ENCODE assay signal across 9 cellular contexts in genomic region chr17:16442141-16442540, GRCh38. TPM values are rescaled to one million over a fixed set of nuclear protein-coding genes. Genes with fewer than 3 reads are reported as not detected.
DNase-seq lines count a peak whose midpoint lies in the region; ATAC-seq, FAIRE-seq and TF ChIP-seq lines count a peak whose summit lies in the region.
"Had no signal": no experiment of that assay in that cellular context is flagged by ENCODE, and none has a peak within 500 bp of the region (broad histone marks: within the 10 kb centered on the region; RNA-seq: fewer than 3 reads in every experiment).

No MANE protein-coding gene starts in this region.

- H3K9me3 ChIP-seq in cardiac muscle cell (ENCODE audit: low read depth) (no peaks in the 10 kb centered on the region), Panc1 (ENCODE audit: control insufficient read depth, insufficient read depth, low read depth, low read length) (no peaks in the 10 kb centered on the region), H1 (ENCODE audit: insufficient read depth in 2 of 2, low read depth in 1 of 2, low read length in 1 of 2) (no peaks in the 10 kb centered on the region), stomach (no peaks in the 10 kb centered on the region)
- H3K9me3 ChIP-seq: uterus had no signal

- H3K27me3 ChIP-seq in cardiac muscle cell (no peaks in the 10 kb centered on the region), Panc1 (ENCODE audit: control insufficient read depth, insufficient read depth, low read length) (no peaks in the 10 kb centered on the region), H1 (replicated peaks in 1 of 4; ENCODE audit: control insufficient read depth in 3 of 4, extremely low read depth in 1 of 4, insufficient read depth in 3 of 4, low read length in 3 of 4) (no peaks in the 10 kb centered on the region), stomach (no peaks in the 10 kb centered on the region)
- H3K27me3 ChIP-seq: uterus had no signal

- H3K4ac ChIP-seq in H1 (replicated peaks; ENCODE audit: insufficient read length, low read depth, low read length), result no peak overlapping the region

- H4K8ac ChIP-seq in H1 (ENCODE audit: extremely low read depth, insufficient read depth, low read length), result no peak overlapping the region

- FAIRE-seq in H1 (lab: Jason Lieb, UNC), result no peak

- no peak overlapping the region for H3K56ac ChIP-seq in H1 (replicated peaks; ENCODE audit: insufficient read length, low read depth, low read length)

- H3K9ac ChIP-seq in H1 (replicated peaks in 1 of 4; ENCODE audit: extremely low read depth in 1 of 4, low read depth in 3 of 4, low read length in 3 of 4), result peak overlapping the region in 1 of 4 experiments; percentile 30; a peak in 1 of 7 replicates

- peaks cover 4% of the 10 kb centered on the region; the same call in 1 of the 2 replicates for H3K79me1 ChIP-seq in H1 (ENCODE audit: low read depth, low read length)

- DNase-seq in cardiac muscle cell (ENCODE audit: low read depth in 1 of 2, low spot score in 1 of 2) (peak in 1 of 2 donors; percentile 94), left ventricle myocardium superior (no peak), Panc1 (ENCODE audit: low read depth, low spot score) (no peak), H1 (ENCODE audit: low read depth in 1 of 2, low spot score in 2 of 2) (no peak), stomach (no peak), NCI-H774 (lab: John Stamatoyannopoulos, UW) (no peak), NCI-H1436 (lab: John Stamatoyannopoulos, UW) (no peak)
- DNase-seq: uterus had no signal

- no peak overlapping the region for H2BK120ac ChIP-seq in H1 (replicated peaks; ENCODE audit: low read depth, low read length)

- no peak overlapping the region for H2BK20ac ChIP-seq in H1 (ENCODE audit: low read length)

- H3K4me1 ChIP-seq in cardiac muscle cell (ENCODE audit: low read depth) (peaks cover 23% of the 10 kb centered on the region), Panc1 (ENCODE audit: control insufficient read depth, insufficient read depth, low read length) (peaks cover 31% of the 10 kb centered on the region), H1 (replicated peaks in 1 of 4; ENCODE audit: control insufficient read depth in 3 of 4, insufficient read depth in 4 of 4, low read length in 3 of 4) (peaks cover 2 to 21% (median 12%) of the 10 kb centered on the region in 4 experiments; a peak in 5 of 7 replicates), stomach (peaks cover 38 to 73% (median 61%) of the 10 kb centered on the region in 4 donors)

- TF ChIP-seq CTCF in cardiac muscle cell (IDR thresholded peaks at IDR 0.05; ENCODE audit: low read depth, low read length) (no peak), Panc1 (IDR thresholded peaks at IDR 0.05) (no peak), H1 (IDR thresholded peaks at IDR 0.05; ENCODE audit: control extremely low read depth in 1 of 3, insufficient read depth in 1 of 3, low read depth in 1 of 3, low read length in 3 of 3) (no peak), stomach (IDR thresholded peaks at IDR 0.05) (no peak)

- peaks cover 5 to 26% of the 10 kb centered on the region in 2 experiments for H4K20me1 ChIP-seq in H1 (replicated peaks in 1 of 2; ENCODE audit: control insufficient read depth in 1 of 2, insufficient read depth in 2 of 2, low read length in 2 of 2)

- H3K14ac ChIP-seq in H1 (ENCODE audit: insufficient read length), result no peak overlapping the region

- H3K23ac ChIP-seq in H1 (ENCODE audit: insufficient read length), result no peak overlapping the region

- H3K4me3 ChIP-seq in cardiac muscle cell (no peak overlapping the region), Panc1 (ENCODE audit: low read depth in 2 of 2, low read length in 2 of 2) (no peak overlapping the region; a peak in 1 of 4 replicates), H1 (ENCODE audit: extremely low read depth in 1 of 4, insufficient read depth in 2 of 4, low read depth in 3 of 4, low read length in 4 of 4) (peak overlapping the region in 1 of 4 experiments; percentile 95; a peak in 1 of 8 replicates), stomach (peak overlapping the region in 2 of 4 donors; percentile 93 to 96)
- H3K4me3 ChIP-seq: uterus had no signal

- H3K27ac ChIP-seq in cardiac muscle cell (peak overlapping the region; percentile 81), Panc1 (ENCODE audit: low read length) (peak overlapping the region; percentile 70), H1 (ENCODE audit: low read depth, low read length) (peak overlapping the region; percentile 2; the same call in 1 of the 2 replicates), stomach (peak overlapping the region in 3 of 5 donors; percentile 42 to 93 (median 92))
- H3K27ac ChIP-seq: uterus had no signal

- H2BK12ac ChIP-seq in H1 (ENCODE audit: low read depth, low read length), result no peak overlapping the region

- POLR2A ChIA-PET in Panc1 (lab: Charles Lee) (no interaction called here), H1 (lab: Charles Lee; ENCODE audit: partially characterized antibody) (interaction anchor here (0.6 to 9.3 kb wide), 20 partner anchors 13 to 147 kb away, joined by 3 to 204 read pairs (median 4); partner anchors contain the start of genes CENPV, TRPV2 and UBB)

- peaks cover 14% of the 10 kb centered on the region for H3K23me2 ChIP-seq in H1 (ENCODE audit: low read depth, low read length)

- H3K79me2 ChIP-seq in H1 (ENCODE audit: control insufficient read depth in 1 of 2, insufficient read depth in 2 of 2, low read length in 2 of 2), result peaks cover 3 to 17% of the 10 kb centered on the region in 2 experiments; a peak in 2 of 4 replicates

- WGBS in H1 (ENCODE audit: extremely low coverage in 1 of 2, insufficient coverage in 1 of 2, insufficient read length in 1 of 2, insufficient replicate concordance in 2 of 2, low coverage in 1 of 2, low lambda C conversion rate in 2 of 2, missing lambda C conversion rate in 1 of 2), 2 experiments, result 94% methylated on average over 1 of the region's 1 CpG; no CpG with 5 or more reads in 1 of the 2 experiments
- 75 to 87% (median 80%) methylated on average over 1 of the region's 1 CpG for WGBS in stomach, 5 donors

- CTCF ChIA-PET in Panc1 (lab: Charles Lee) (no interaction called here), H1 (lab: Charles Lee; ENCODE audit: partially characterized antibody) (interaction anchor here (1.0 to 36.9 kb wide), 5 partner anchors 8 to 79 kb away, joined by 4 to 941 read pairs (median 7); no protein-coding TSS in a partner anchor)

- intact Hi-C loops in left ventricle myocardium superior (cut with micrococcal nuclease) (no loop called here), Panc1 (cut with micrococcal nuclease; ENCODE audit: unreplicated experiment) (no loop called here), stomach (cut with DNase I; ENCODE audit: low total_unique reads) (no loop called here)

- H2BK15ac ChIP-seq in H1 (ENCODE audit: low read length), result no peak overlapping the region

- H4K5ac ChIP-seq in H1 (ENCODE audit: insufficient read length, low read depth, low read length), result no peak overlapping the region

- H3K36me3 ChIP-seq in cardiac muscle cell (peaks cover 29% of the 10 kb centered on the region), Panc1 (ENCODE audit: control insufficient read depth, insufficient read depth, low read length) (peaks cover 27% of the 10 kb centered on the region), H1 (ENCODE audit: control insufficient read depth in 2 of 4, insufficient read depth in 4 of 4, low read length in 3 of 4) (peaks cover 18 to 60% (median 39%) of the 10 kb centered on the region in 4 experiments), stomach (peaks cover 28 to 70% (median 60%) of the 10 kb centered on the region in 4 donors)
- H3K36me3 ChIP-seq: uterus had no signal

- ATAC-seq in left ventricle myocardium superior (no peak), Panc1 (no peak), GM21825 (IDR thresholded peaks at IDR 0.05; ENCODE audit: unreplicated experiment) (no peak)

- TF ChIP-seq POLR2A in H1 (IDR thresholded peaks at IDR 0.05; ENCODE audit: control extremely low read depth in 1 of 2, low read depth in 2 of 2, low read length in 2 of 2) (peak in 1 of 2 experiments; percentile 75; a peak in 1 of 3 replicates), stomach (IDR thresholded peaks at IDR 0.05) (no peak)

- no peak overlapping the region for H4K91ac ChIP-seq in H1 (replicated peaks; ENCODE audit: insufficient read length, low read length)

- TF ChIP-seq RAD21 in H1 (IDR thresholded peaks at IDR 0.05 in 1 of 2, conservative IDR thresholded peaks at IDR 0.05 in 1 of 2; ENCODE audit: low read depth in 2 of 2, low read length in 2 of 2), result no peak

- in situ Hi-C loops in Panc1 (cut with HindIII; ENCODE audit: low pct_unique_long_range_greater_than_20kb, low sequenced_read_pairs), result no loop called here

- no peak overlapping the region for H3K18ac ChIP-seq in H1 (ENCODE audit: extremely low read depth, low read length)

- H2AK5ac ChIP-seq in H1 (ENCODE audit: low read depth, low read length), result no peak overlapping the region

- TF ChIP-seq EP300 in H1 (IDR thresholded peaks at IDR 0.05; ENCODE audit: borderline replicate concordance in 1 of 2, low read depth in 2 of 2, low read length in 2 of 2) (no peak), stomach (IDR thresholded peaks at IDR 0.05) (no peak)

- no peak overlapping the region for H2AFZ ChIP-seq in H1 (ENCODE audit: low read length)

- peak overlapping the region; percentile 24 to 93; a peak in 3 of 4 replicates for H3K4me2 ChIP-seq in H1 (ENCODE audit: insufficient read depth in 1 of 2, low read depth in 2 of 2, low read length in 2 of 2)

- no TSS peak for BruUV-seq in Panc1 (replicated peaks; lab: Mats Ljungman, UMichigan)

- no peak overlapping the region for H2BK5ac ChIP-seq in H1 (ENCODE audit: low read depth, low read length)

RNA-seq across cellular contexts. Expression of gene TRPV2, which starts 26.8 kb away (rescaled TPM):
- total RNA-seq in cardiac muscle cell, result 0.09 and 0.28 TPM in 2 replicates
- polyA plus RNA-seq in cardiac muscle cell, result 0.72 and 0.93 TPM in 2 replicates
- 8.1 TPM for total RNA-seq in left ventricle myocardium superior
- 34.9 TPM for total RNA-seq in Panc1 (2021; ENCODE audit: unreplicated experiment)
- 50.8 TPM for polyA plus RNA-seq in Panc1 (2012; ENCODE audit: insufficient read length)
- total RNA-seq in H1 (2021; fragmentation: NEBNext Ultra II Directional; extraction: Animal tissue kit (Norgen Biotek cat#: 25700)), result 1.6 and 2.1 TPM in 2 replicates
- 1.7 and 1.8 TPM in 2 replicates for polyA plus RNA-seq in H1 (2011; rRNA removed)
- 2.5 TPM for polyA plus RNA-seq in H1 (2011; cell fraction: cytosol; rRNA removed)
- polyA plus RNA-seq in H1 (2011; cell fraction: nucleus; rRNA removed), result 4.0 TPM
- 0.87 to 3.4 TPM (median 2.7 TPM) in 4 replicates for polyA plus RNA-seq in H1 (2012, experiment 1 of 2)
- 1.2 TPM for polyA plus RNA-seq in H1 (2012, experiment 2 of 2)
- 3.7 TPM for polyA plus RNA-seq in H1 (2013, experiment 1 of 2)
- 3.3 TPM for polyA plus RNA-seq in H1 (2013, experiment 2 of 2)
- 2.0 and 2.6 TPM in 2 replicates for polyA minus RNA-seq in H1 (2011; rRNA and poly(A)+ RNA removed)
- polyA minus RNA-seq in H1 (2011; cell fraction: cytosol; rRNA and poly(A)+ RNA removed), result 2.1 TPM
- polyA minus RNA-seq in H1 (2011; cell fraction: nucleus; rRNA and poly(A)+ RNA removed), result 1.1 TPM
- 10 to 100 TPM in 1 of 5 donors, 1 to 10 TPM in 3, under 1 TPM in 1; 0.58 to 24.8 (median 4.5) TPM for total RNA-seq in stomach
- 1 to 10 TPM; 5.3 to 8.8 (median 6.4) TPM for polyA plus RNA-seq in stomach

RNA-seq across cellular contexts. Expression of gene LRRC75A, which starts 49.9 kb away (rescaled TPM):
- 23.1 and 31.3 TPM in 2 replicates for total RNA-seq in cardiac muscle cell
- polyA plus RNA-seq in cardiac muscle cell, result 9.0 and 9.1 TPM in 2 replicates
- total RNA-seq in left ventricle myocardium superior, result 0.47 TPM
- total RNA-seq in Panc1 (2021; ENCODE audit: unreplicated experiment), result 1.2 TPM
- 1.3 TPM for polyA plus RNA-seq in Panc1 (2012; ENCODE audit: insufficient read length)
- total RNA-seq in H1 (2021; fragmentation: NEBNext Ultra II Directional; extraction: Animal tissue kit (Norgen Biotek cat#: 25700)), result 7.2 and 9.9 TPM in 2 replicates
- 9.7 and 10.5 TPM in 2 replicates for polyA plus RNA-seq in H1 (2011; rRNA removed)
- 9.6 TPM for polyA plus RNA-seq in H1 (2011; cell fraction: cytosol; rRNA removed)
- polyA plus RNA-seq in H1 (2011; cell fraction: nucleus; rRNA removed), result 12.6 TPM
- polyA plus RNA-seq in H1 (2012, experiment 1 of 2), result 4.8 to 8.9 TPM (median 7.2 TPM) in 4 replicates
- 4.5 TPM for polyA plus RNA-seq in H1 (2012, experiment 2 of 2)
- 5.1 TPM for polyA plus RNA-seq in H1 (2013, experiment 1 of 2)
- polyA plus RNA-seq in H1 (2013, experiment 2 of 2), result 5.4 TPM
- polyA minus RNA-seq in H1 (2011; rRNA and poly(A)+ RNA removed), result 7.3 and 8.1 TPM in 2 replicates
- polyA minus RNA-seq in H1 (2011; cell fraction: cytosol; rRNA and poly(A)+ RNA removed), result 5.5 TPM
- 20.8 TPM for polyA minus RNA-seq in H1 (2011; cell fraction: nucleus; rRNA and poly(A)+ RNA removed)
- 100 to 1,000 TPM in 1 of 5 donors, 10 to 100 TPM in 2, 1 to 10 TPM in 2; 1.1 to 306 (median 14.5) TPM for total RNA-seq in stomach
- polyA plus RNA-seq in stomach, result 1 to 10 TPM; 2.6 to 4.0 (median 3.4) TPM

Comparison
In these comparisons a context has a peak if more than half of its experiments do, and no peak if none do; other contexts are left out.
1. H3K27ac ChIP-seq: peak in every context shown above with its lines; median percentile 92 in stomach; 81 in cardiac muscle cell; 70 in Panc1; 2 in H1.